ENCODE assay signal across 29 cellular contexts in the genomic region with DNA sequence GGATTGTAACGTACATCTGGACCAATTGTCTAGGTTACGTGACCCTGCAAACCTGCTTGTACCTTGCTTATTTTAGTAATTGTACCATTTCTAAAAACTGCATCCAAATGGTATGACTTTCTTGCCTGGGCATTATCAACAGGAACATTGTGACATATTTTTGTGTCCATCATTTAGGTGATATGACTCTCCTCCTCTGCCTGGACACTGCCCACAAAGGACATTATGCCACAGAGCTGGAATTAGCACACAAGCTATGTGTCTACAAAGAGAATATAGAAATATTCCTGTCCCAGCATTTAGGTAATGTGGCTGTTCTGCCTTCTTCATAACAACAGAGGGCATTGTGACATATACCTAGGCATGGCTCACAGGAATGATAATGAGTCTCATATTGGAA.
"Had no signal": no experiment of that assay in that cellular context is flagged by ENCODE, and none has a peak within 500 bp of the region (broad histone marks: within the 10 kb centered on the region; RNA-seq: fewer than 3 reads in every experiment).

No MANE protein-coding gene starts in this region.

- H3K36me3 ChIP-seq: adrenal gland, esophagus squamous epithelium, heart left ventricle had no signal

- H3K4me1 ChIP-seq: adrenal gland, body of pancreas, esophagus squamous epithelium, heart left ventricle had no signal

- H3K27me3 ChIP-seq: adrenal gland, body of pancreas, dorsolateral prefrontal cortex, esophagus squamous epithelium, heart left ventricle had no signal

- ATAC-seq: activated CD4-positive, alpha-beta T cell treated with anti-CD3 and anti-CD28 coated beads for 36 hours; activated CD8-positive, alpha-beta memory T cell treated with anti-CD3 and anti-CD28 coated beads, Interleukin-2, amount 10 ng/mL, durations not matched to agents 7 days and 5 days; activated CD8-positive, alpha-beta T cell treated with anti-CD3 and anti-CD28 coated beads, Interleukin-2, amount 10 ng/mL, durations not matched to agents 7 days and 5 days; activated naive CD8-positive, alpha-beta T cell treated with anti-CD3 and anti-CD28 coated beads, Interleukin-2, amount 50 U/mL, for 24 hours; body of pancreas; T-helper 17 cell had no signal

- H3K27ac ChIP-seq: adrenal gland, body of pancreas, coronary artery, dorsolateral prefrontal cortex, esophagus squamous epithelium had no signal

- H3K9me3 ChIP-seq: adrenal gland, body of pancreas, esophagus squamous epithelium, heart left ventricle had no signal

- DNase-seq: activated CD4-positive, alpha-beta memory T cell treated with anti-CD3 and anti-CD28 coated beads for 36 hours; activated CD4-positive, alpha-beta T cell treated with anti-CD3 and anti-CD28 coated beads for 36 hours; activated CD4-positive, alpha-beta T cell treated with anti-CD3 and anti-CD28 coated beads, Interleukin-2, amount 10 ng/mL, durations not matched to agents 24 days and 14 days; activated CD4-positive, CD25-positive, alpha-beta regulatory T cell; activated CD4-positive, CD25-positive, alpha-beta regulatory T cell treated with anti-CD3 and anti-CD28 coated beads, Interleukin-2, amount 50 U/mL, for 72 hours; activated CD8-positive, alpha-beta memory T cell treated with anti-CD3 and anti-CD28 coated beads, Interleukin-2, amount 10 ng/mL, durations not matched to agents 7 days and 5 days; activated CD8-positive, alpha-beta memory T cell treated with anti-CD3 and anti-CD28 coated beads, Interleukin-2, amount 50 U/mL, for 4 hours; activated CD8-positive, alpha-beta T cell treated with anti-CD3 and anti-CD28 coated beads, Interleukin-2, amount 10 ng/mL, durations not matched to agents 7 days and 5 days; activated effector memory CD4-positive, alpha-beta T cell treated with anti-CD3 and anti-CD28 coated beads, Interleukin-2, amount 50 U/mL, for 16 hours; activated naive CD4-positive, alpha-beta T cell treated with anti-CD3 and anti-CD28 coated beads for 36 hours; activated naive CD8-positive, alpha-beta T cell treated with anti-CD3 and anti-CD28 coated beads for 36 hours; activated naive CD8-positive, alpha-beta T cell treated with anti-CD3 and anti-CD28 coated beads, Interleukin-2, amount 50 U/mL, for 24 hours; activated T-cell treated with anti-CD3 and anti-CD28 coated beads, Interleukin-2, amount 50 U/mL, for 1 hour; activated T-cell treated with anti-CD3 and anti-CD28 coated beads, Interleukin-2, amount 50 U/mL, for 48 hours; adrenal gland; amygdala; aorta; body of pancreas; central memory CD4-positive, alpha-beta T cell; dorsolateral prefrontal cortex; effector memory CD4-positive, alpha-beta T cell; endodermal cell; esophagus squamous epithelium; glutamatergic neuron; T-helper 1 cell; T-helper 17 cell; T1000 had no signal

- H3K4me3 ChIP-seq: adrenal gland, body of pancreas, coronary artery, dorsolateral prefrontal cortex, esophagus squamous epithelium, heart left ventricle had no signal
